1 cellular context compared by ENCODE assay signal in the genomic region with DNA sequence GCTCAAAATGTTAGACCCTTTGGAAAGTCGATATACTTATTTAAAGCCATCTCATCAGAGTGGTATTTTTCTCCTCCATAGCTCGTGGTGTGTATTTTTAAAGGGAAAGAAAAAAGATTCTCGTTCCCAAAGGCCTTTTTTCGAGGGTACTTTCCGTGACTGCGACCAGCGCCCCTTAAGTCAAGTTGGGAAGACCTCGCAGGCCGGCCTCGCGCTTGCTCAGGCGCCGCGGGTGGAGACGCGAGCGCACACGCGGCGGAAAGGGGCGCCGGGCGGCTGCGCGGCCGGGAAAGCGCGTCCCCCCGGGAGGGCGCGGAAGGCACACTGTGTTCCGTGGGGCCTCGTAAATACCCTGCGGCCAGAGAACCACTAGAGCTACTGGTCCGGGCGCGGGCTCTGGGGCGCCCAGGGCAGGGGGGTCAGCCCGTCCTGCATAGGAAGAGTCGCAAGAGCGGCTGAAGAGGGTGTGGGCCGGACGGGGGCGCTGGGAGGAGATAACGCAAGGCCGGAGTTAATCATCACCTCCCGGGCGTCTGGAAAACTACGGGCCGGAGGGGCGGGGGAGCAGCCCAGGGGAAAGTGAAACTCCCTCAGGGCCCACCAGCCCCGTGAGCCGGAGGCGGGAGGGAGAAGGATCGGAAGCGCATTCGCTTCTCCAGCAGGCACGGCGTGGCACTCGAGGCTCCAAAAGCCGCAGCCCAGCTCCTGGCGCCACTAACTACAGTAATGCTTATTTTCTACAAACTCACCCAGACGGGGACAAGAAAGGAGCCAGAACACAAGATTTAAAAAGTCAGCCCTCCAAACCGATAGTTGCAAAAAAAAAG.
A peak's percentile ranks its signal among the peaks of the same experiment; 100 is the strongest.
TF ChIP-seq lines count a peak whose summit lies in the region.

No MANE protein-coding gene starts in this region.

TF ChIP-seq in K562, 482 proteins besides CTCF, POLR2A, EP300 and RAD21 (continued from another document and continues in another):
- TF ChIP-seq, protein P1, sequence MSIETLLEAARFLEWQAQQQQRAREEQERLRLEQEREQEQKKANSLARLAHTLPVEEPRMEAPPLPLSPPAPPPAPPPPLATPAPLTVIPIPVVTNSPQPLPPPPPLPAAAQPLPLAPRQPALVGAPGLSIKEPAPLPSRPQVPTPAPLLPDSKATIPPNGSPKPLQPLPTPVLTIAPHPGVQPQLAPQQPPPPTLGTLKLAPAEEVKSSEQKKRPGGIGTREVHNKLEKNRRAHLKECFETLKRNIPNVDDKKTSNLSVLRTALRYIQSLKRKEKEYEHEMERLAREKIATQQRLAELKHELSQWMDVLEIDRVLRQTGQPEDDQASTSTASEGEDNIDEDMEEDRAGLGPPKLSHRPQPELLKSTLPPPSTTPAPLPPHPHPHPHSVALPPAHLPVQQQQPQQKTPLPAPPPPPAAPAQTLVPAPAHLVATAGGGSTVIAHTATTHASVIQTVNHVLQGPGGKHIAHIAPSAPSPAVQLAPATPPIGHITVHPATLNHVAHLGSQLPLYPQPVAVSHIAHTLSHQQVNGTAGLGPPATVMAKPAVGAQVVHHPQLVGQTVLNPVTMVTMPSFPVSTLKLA (conservative IDR thresholded peaks at IDR 0.05) = peak in 1 of 2 experiments; percentile 66; a peak in 2 of 4 replicates
- TF ChIP-seq, protein P2, sequence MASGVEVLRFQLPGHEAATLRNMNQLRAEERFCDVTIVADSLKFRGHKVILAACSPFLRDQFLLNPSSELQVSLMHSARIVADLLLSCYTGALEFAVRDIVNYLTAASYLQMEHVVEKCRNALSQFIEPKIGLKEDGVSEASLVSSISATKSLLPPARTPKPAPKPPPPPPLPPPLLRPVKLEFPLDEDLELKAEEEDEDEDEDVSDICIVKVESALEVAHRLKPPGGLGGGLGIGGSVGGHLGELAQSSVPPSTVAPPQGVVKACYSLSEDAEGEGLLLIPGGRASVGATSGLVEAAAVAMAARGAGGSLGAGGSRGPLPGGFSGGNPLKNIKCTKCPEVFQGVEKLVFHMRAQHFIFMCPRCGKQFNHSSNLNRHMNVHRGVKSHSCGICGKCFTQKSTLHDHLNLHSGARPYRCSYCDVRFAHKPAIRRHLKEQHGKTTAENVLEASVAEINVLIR (CRISPR knock-in tag; IDR thresholded peaks at IDR 0.05) = no peak
- TF ChIP-seq, protein P3, sequence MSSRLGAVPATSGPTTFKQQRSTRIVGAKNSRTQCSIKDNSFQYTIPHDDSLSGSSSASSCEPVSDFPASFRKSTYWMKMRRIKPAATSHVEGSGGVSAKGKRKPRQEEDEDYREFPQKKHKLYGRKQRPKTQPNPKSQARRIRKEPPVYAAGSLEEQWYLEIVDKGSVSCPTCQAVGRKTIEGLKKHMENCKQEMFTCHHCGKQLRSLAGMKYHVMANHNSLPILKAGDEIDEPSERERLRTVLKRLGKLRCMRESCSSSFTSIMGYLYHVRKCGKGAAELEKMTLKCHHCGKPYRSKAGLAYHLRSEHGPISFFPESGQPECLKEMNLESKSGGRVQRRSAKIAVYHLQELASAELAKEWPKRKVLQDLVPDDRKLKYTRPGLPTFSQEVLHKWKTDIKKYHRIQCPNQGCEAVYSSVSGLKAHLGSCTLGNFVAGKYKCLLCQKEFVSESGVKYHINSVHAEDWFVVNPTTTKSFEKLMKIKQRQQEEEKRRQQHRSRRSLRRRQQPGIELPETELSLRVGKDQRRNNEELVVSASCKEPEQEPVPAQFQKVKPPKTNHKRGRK (tag; IDR thresholded peaks at IDR 0.05) = no peak
- TF ChIP-seq ZNF253 (CRISPR knock-in tag; conservative IDR thresholded peaks at IDR 0.05) (no peak), GABPB1 (CRISPR knock-in tag; IDR thresholded peaks at IDR 0.05) (no peak; the same call in 1 of the 2 replicates), ZBTB1 (CRISPR knock-in tag; IDR thresholded peaks at IDR 0.05; ENCODE audit: borderline replicate concordance, low read depth) (0 out of 2 replicates have a peak, but pooled peaks have one; percentile 43), ZNF184 (CRISPR knock-in tag; IDR thresholded peaks at IDR 0.05) (no peak), SAFB (IDR thresholded peaks at IDR 0.05; ENCODE audit: borderline replicate concordance, low read depth, low read length) (peak; percentile 63; the same call in 1 of the 2 replicates), CHCHD3 (CRISPR knock-in tag; IDR thresholded peaks at IDR 0.05) (no peak), FOXJ2 (tag; IDR thresholded peaks at IDR 0.05) (no peak), TAF15 (IDR thresholded peaks at IDR 0.05; ENCODE audit: low read depth, low read length) (no peak), RBM22 (IDR thresholded peaks at IDR 0.05; ENCODE audit: low read depth, low read length, poor library complexity, severe bottlenecking) (no peak), TCF3 (CRISPR knock-in tag; IDR thresholded peaks at IDR 0.05) (no peak; the same call in 1 of the 2 replicates), NCOA4 (IDR thresholded peaks at IDR 0.05; ENCODE audit: partially characterized antibody) (no peak), FOXA1 (IDR thresholded peaks at IDR 0.05; ENCODE audit: borderline replicate concordance) (no peak), POLR2G (IDR thresholded peaks at IDR 0.05; ENCODE audit: low read depth, low read length) (peak; percentile 89), BHLHE40 (IDR thresholded peaks at IDR 0.05; ENCODE audit: low read length) (no peak)
- TF ChIP-seq, protein P4, sequence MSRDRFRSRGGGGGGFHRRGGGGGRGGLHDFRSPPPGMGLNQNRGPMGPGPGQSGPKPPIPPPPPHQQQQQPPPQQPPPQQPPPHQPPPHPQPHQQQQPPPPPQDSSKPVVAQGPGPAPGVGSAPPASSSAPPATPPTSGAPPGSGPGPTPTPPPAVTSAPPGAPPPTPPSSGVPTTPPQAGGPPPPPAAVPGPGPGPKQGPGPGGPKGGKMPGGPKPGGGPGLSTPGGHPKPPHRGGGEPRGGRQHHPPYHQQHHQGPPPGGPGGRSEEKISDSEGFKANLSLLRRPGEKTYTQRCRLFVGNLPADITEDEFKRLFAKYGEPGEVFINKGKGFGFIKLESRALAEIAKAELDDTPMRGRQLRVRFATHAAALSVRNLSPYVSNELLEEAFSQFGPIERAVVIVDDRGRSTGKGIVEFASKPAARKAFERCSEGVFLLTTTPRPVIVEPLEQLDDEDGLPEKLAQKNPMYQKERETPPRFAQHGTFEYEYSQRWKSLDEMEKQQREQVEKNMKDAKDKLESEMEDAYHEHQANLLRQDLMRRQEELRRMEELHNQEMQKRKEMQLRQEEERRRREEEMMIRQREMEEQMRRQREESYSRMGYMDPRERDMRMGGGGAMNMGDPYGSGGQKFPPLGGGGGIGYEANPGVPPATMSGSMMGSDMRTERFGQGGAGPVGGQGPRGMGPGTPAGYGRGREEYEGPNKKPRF (IDR thresholded peaks at IDR 0.05; ENCODE audit: low read depth, low read length) = no peak
- TF ChIP-seq, protein P5, sequence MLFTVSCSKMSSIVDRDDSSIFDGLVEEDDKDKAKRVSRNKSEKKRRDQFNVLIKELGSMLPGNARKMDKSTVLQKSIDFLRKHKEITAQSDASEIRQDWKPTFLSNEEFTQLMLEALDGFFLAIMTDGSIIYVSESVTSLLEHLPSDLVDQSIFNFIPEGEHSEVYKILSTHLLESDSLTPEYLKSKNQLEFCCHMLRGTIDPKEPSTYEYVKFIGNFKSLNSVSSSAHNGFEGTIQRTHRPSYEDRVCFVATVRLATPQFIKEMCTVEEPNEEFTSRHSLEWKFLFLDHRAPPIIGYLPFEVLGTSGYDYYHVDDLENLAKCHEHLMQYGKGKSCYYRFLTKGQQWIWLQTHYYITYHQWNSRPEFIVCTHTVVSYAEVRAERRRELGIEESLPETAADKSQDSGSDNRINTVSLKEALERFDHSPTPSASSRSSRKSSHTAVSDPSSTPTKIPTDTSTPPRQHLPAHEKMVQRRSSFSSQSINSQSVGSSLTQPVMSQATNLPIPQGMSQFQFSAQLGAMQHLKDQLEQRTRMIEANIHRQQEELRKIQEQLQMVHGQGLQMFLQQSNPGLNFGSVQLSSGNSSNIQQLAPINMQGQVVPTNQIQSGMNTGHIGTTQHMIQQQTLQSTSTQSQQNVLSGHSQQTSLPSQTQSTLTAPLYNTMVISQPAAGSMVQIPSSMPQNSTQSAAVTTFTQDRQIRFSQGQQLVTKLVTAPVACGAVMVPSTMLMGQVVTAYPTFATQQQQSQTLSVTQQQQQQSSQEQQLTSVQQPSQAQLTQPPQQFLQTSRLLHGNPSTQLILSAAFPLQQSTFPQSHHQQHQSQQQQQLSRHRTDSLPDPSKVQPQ (CRISPR knock-in tag; IDR thresholded peaks at IDR 0.05; ENCODE audit: borderline replicate concordance) = no peak
- TF ChIP-seq, protein P6, sequence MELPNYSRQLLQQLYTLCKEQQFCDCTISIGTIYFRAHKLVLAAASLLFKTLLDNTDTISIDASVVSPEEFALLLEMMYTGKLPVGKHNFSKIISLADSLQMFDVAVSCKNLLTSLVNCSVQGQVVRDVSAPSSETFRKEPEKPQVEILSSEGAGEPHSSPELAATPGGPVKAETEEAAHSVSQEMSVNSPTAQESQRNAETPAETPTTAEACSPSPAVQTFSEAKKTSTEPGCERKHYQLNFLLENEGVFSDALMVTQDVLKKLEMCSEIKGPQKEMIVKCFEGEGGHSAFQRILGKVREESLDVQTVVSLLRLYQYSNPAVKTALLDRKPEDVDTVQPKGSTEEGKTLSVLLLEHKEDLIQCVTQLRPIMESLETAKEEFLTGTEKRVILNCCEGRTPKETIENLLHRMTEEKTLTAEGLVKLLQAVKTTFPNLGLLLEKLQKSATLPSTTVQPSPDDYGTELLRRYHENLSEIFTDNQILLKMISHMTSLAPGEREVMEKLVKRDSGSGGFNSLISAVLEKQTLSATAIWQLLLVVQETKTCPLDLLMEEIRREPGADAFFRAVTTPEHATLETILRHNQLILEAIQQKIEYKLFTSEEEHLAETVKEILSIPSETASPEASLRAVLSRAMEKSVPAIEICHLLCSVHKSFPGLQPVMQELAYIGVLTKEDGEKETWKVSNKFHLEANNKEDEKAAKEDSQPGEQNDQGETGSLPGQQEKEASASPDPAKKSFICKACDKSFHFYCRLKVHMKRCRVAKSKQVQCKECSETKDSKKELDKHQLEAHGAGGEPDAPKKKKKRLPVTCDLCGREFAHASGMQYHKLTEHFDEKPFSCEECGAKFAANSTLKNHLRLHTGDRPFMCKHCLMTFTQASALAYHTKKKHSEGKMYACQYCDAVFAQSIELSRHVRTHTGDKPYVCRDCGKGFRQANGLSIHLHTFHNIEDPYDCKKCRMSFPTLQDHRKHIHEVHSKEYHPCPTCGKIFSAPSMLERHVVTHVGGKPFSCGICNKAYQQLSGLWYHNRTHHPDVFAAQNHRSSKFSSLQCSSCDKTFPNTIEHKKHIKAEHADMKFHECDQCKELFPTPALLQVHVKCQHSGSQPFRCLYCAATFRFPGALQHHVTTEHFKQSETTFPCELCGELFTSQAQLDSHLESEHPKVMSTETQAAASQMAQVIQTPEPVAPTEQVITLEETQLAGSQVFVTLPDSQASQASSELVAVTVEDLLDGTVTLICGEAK (IDR thresholded peaks at IDR 0.05) = no peak
- TF ChIP-seq, protein P6 (CRISPR knock-in tag; IDR thresholded peaks at IDR 0.05) = 0 out of 2 replicates have a peak, but pooled peaks have one; percentile 21
- TF ChIP-seq, protein P7, sequence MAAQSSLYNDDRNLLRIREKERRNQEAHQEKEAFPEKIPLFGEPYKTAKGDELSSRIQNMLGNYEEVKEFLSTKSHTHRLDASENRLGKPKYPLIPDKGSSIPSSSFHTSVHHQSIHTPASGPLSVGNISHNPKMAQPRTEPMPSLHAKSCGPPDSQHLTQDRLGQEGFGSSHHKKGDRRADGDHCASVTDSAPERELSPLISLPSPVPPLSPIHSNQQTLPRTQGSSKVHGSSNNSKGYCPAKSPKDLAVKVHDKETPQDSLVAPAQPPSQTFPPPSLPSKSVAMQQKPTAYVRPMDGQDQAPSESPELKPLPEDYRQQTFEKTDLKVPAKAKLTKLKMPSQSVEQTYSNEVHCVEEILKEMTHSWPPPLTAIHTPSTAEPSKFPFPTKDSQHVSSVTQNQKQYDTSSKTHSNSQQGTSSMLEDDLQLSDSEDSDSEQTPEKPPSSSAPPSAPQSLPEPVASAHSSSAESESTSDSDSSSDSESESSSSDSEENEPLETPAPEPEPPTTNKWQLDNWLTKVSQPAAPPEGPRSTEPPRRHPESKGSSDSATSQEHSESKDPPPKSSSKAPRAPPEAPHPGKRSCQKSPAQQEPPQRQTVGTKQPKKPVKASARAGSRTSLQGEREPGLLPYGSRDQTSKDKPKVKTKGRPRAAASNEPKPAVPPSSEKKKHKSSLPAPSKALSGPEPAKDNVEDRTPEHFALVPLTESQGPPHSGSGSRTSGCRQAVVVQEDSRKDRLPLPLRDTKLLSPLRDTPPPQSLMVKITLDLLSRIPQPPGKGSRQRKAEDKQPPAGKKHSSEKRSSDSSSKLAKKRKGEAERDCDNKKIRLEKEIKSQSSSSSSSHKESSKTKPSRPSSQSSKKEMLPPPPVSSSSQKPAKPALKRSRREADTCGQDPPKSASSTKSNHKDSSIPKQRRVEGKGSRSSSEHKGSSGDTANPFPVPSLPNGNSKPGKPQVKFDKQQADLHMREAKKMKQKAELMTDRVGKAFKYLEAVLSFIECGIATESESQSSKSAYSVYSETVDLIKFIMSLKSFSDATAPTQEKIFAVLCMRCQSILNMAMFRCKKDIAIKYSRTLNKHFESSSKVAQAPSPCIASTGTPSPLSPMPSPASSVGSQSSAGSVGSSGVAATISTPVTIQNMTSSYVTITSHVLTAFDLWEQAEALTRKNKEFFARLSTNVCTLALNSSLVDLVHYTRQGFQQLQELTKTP (IDR thresholded peaks at IDR 0.05; ENCODE audit: low read depth in 1 of 2, partially characterized antibody in 2 of 2) = no peak
- TF ChIP-seq, protein P8, sequence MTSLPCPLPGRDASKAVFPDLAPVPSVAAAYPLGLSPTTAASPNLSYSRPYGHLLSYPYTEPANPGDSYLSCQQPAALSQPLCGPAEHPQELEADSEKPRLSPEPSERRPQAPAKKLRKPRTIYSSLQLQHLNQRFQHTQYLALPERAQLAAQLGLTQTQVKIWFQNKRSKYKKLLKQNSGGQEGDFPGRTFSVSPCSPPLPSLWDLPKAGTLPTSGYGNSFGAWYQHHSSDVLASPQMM (CRISPR knock-in tag; IDR thresholded peaks at IDR 0.05) = no peak
